Comparison of ENCODE assay signal across 18 cellular contexts in the genomic region with DNA sequence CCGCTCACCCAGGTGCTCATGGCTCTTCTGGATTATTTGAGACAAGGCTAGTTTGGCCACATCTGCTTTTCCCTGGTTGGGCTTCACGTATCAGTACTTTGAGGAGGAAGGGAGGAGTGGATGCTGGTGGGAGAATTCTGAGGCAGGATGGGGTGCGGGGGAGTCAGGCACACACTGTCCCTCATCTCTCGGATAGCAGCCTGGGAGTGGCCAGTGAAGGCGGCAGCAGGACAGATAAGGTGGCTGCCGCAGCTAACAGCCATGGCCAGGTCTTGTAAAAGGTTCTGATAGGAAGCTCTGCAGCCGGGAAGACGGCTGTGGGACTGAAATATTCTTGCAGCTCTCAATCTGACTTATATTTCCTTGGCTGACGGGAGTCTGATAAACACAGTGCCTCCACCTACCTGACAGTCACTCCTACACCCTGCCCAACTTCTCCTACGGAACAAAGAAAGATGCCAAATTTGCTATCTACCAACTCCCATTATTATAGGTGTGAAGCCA.
"Had no signal": no experiment of that assay in that cellular context is flagged by ENCODE, and none has a peak within 500 bp of the region (broad histone marks: within the 10 kb centered on the region; RNA-seq: fewer than 3 reads in every experiment).

No MANE protein-coding gene starts in this region.

- H3K36me3 ChIP-seq: colonic mucosa, right lobe of liver, thoracic aorta had no signal

- H3K9me3 ChIP-seq: body of pancreas, colonic mucosa, mucosa of descending colon, right lobe of liver, stomach, thoracic aorta had no signal

- H3K4me3 ChIP-seq: body of pancreas, colonic mucosa, mucosa of descending colon, right lobe of liver, stomach, thoracic aorta had no signal

- H3K4me1 ChIP-seq: body of pancreas, colonic mucosa, right lobe of liver, stomach had no signal

- H3K27me3 ChIP-seq: body of pancreas, colonic mucosa, right lobe of liver, stomach had no signal

- H3K27ac ChIP-seq: body of pancreas, colonic mucosa, right lobe of liver, stomach, thoracic aorta had no signal

- DNase-seq: activated CD4-positive, alpha-beta memory T cell treated with anti-CD3 and anti-CD28 coated beads, Interleukin-2, amount 10 ng/mL, durations not matched to agents 7 days and 5 days; activated CD4-positive, alpha-beta T cell treated with anti-CD3 and anti-CD28 coated beads for 4 hours; activated CD8-positive, alpha-beta memory T cell treated with anti-CD3 and anti-CD28 coated beads, Interleukin-2, amount 10 ng/mL, durations not matched to agents 7 days and 5 days; activated naive CD4-positive, alpha-beta T cell treated with Interleukin-2 at 50 U/mL for 16 hours; activated naive CD8-positive, alpha-beta T cell treated with anti-CD3 and anti-CD28 coated beads, Interleukin-2, amount 10 ng/mL, durations not matched to agents 7 days and 5 days; body of pancreas; colonic mucosa; foreskin melanocyte; glutamatergic neuron; hypothalamus; mucosa of descending colon; naive B cell; right lobe of liver; stimulated activated CD4-positive, alpha-beta T cell treated with anti-CD3 and anti-CD28 coated beads, Interleukin-4, amount 100 ng/mL, for 24 hours; stomach had no signal

- ATAC-seq: activated CD8-positive, alpha-beta memory T cell treated with anti-CD3 and anti-CD28 coated beads, Interleukin-2, amount 10 ng/mL, durations not matched to agents 7 days and 5 days; activated T-helper 17 cell treated with anti-CD3 and anti-CD28 coated beads, Interleukin-2, amount 50 U/mL, for 72 hours; body of pancreas; mucosa of descending colon; right lobe of liver; WTC11 had no signal
